14 cellular contexts compared by ENCODE assay signal in genomic region chr4:113476800-113477199, GRCh38.
A peak's percentile ranks its signal among the peaks of the same experiment; 100 is the strongest.
DNase-seq lines count a peak whose midpoint lies in the region; ATAC-seq and TF ChIP-seq lines count a peak whose summit lies in the region.
"Had no signal": no experiment of that assay in that cellular context is flagged by ENCODE, and none has a peak within 500 bp of the region (broad histone marks: within the 10 kb centered on the region; RNA-seq: fewer than 3 reads in every experiment).

No MANE protein-coding gene starts in this region.

- no peak for TF ChIP-seq CTCF in foreskin keratinocyte (conservative IDR thresholded peaks at IDR 0.05)

- CTCF ChIA-PET in activated naive CD4-positive, alpha-beta T cell treated with anti-CD3 and anti-CD28 coated beads for 36 hours (lab: Charles Lee), result no interaction called here
- CTCF ChIA-PET in activated naive CD4-positive, alpha-beta T cell treated with anti-CD3 and anti-CD28 coated beads, Interleukin-2, amount 10 ng/mL, durations not matched to agents 7 days and 5 days (lab: Charles Lee), result interaction anchor here (1.0 kb wide), 1 partner anchor 26 kb away, joined by 3 read pairs; no protein-coding TSS in a partner anchor

- peaks cover 16% of the 10 kb centered on the region for H3K4me1 ChIP-seq in foreskin keratinocyte
- H3K4me1 ChIP-seq: BE2C, uterus had no signal

- H3K9me3 Mint-ChIP-seq in activated naive CD4-positive, alpha-beta T cell treated with anti-CD3 and anti-CD28 coated beads for 36 hours, result peaks cover 11% of the 10 kb centered on the region
- peaks cover 12% of the 10 kb centered on the region for H3K9me3 Mint-ChIP-seq in activated naive CD4-positive, alpha-beta T cell treated with anti-CD3 and anti-CD28 coated beads, Interleukin-2, amount 10 ng/mL, durations not matched to agents 7 days and 5 days
- H3K9me3 Mint-ChIP-seq in activated T-cell treated with anti-CD3 and anti-CD28 coated beads, Interleukin-2, amount 50 U/mL, for 4 hours, result peaks cover 7% of the 10 kb centered on the region
- peaks cover 8 to 9% of the 10 kb centered on the region in 2 donors for H3K9me3 Mint-ChIP-seq in stimulated activated naive CD8-positive, alpha-beta T cell treated with anti-CD3 and anti-CD28 coated beads, Interleukin-15, amount 100 ng/mL, for 72 hours

- H3K27ac Mint-ChIP-seq in activated naive CD4-positive, alpha-beta T cell treated with anti-CD3 and anti-CD28 coated beads for 36 hours, result peak overlapping the region; percentile 77
- no peak overlapping the region for H3K27ac Mint-ChIP-seq in activated naive CD4-positive, alpha-beta T cell treated with anti-CD3 and anti-CD28 coated beads, Interleukin-2, amount 10 ng/mL, durations not matched to agents 7 days and 5 days
- no peak overlapping the region for H3K27ac Mint-ChIP-seq in stimulated activated naive CD8-positive, alpha-beta T cell treated with anti-CD3 and anti-CD28 coated beads, Interleukin-15, amount 100 ng/mL, for 72 hours

- H3K4me1 Mint-ChIP-seq in activated naive CD4-positive, alpha-beta T cell treated with anti-CD3 and anti-CD28 coated beads for 36 hours (ENCODE audit: low read depth), result peaks cover 48% of the 10 kb centered on the region
- H3K4me1 Mint-ChIP-seq in activated naive CD4-positive, alpha-beta T cell treated with anti-CD3 and anti-CD28 coated beads, Interleukin-2, amount 10 ng/mL, durations not matched to agents 7 days and 5 days, result peaks cover 6% of the 10 kb centered on the region
- peaks cover 46% of the 10 kb centered on the region for H3K4me1 Mint-ChIP-seq in activated T-cell treated with anti-CD3 and anti-CD28 coated beads, Interleukin-2, amount 50 U/mL, for 4 hours (ENCODE audit: low read depth)
- H3K4me1 Mint-ChIP-seq in stimulated activated naive CD8-positive, alpha-beta T cell treated with anti-CD3 and anti-CD28 coated beads, Interleukin-15, amount 100 ng/mL, for 72 hours, result peaks cover 29% of the 10 kb centered on the region

- DNase-seq in activated naive CD4-positive, alpha-beta T cell treated with anti-CD3 and anti-CD28 coated beads for 36 hours, result peak; percentile 67
- DNase-seq in activated naive CD4-positive, alpha-beta T cell treated with anti-CD3 and anti-CD28 coated beads, Interleukin-2, amount 10 ng/mL, durations not matched to agents 7 days and 5 days, result no peak
- no peak for DNase-seq in activated T-cell treated with anti-CD3 and anti-CD28 coated beads, Interleukin-2, amount 50 U/mL, for 4 hours
- DNase-seq in foreskin keratinocyte (peak; percentile 55 to 87), sciatic nerve (ENCODE audit: low spot score) (no peak), SIG-M5 (lab: John Stamatoyannopoulos, UW) (no peak), NCI-H2081 (lab: John Stamatoyannopoulos, UW) (no peak)
- peak in 1 of 2 donors; percentile 41 for DNase-seq in stimulated activated naive CD8-positive, alpha-beta T cell treated with anti-CD3 and anti-CD28 coated beads, Interleukin-15, amount 100 ng/mL, for 72 hours
- DNase-seq: amygdala, BE2C, islet precursor cell, NCI-H1105, uterus had no signal

- H3K27ac ChIP-seq in foreskin keratinocyte, result peak overlapping the region; percentile 91
- H3K27ac ChIP-seq: uterus had no signal

- no peaks in the 10 kb centered on the region for H3K27me3 Mint-ChIP-seq in activated naive CD4-positive, alpha-beta T cell treated with anti-CD3 and anti-CD28 coated beads for 36 hours (ENCODE audit: low read depth)
- H3K27me3 Mint-ChIP-seq in activated naive CD4-positive, alpha-beta T cell treated with anti-CD3 and anti-CD28 coated beads, Interleukin-2, amount 10 ng/mL, durations not matched to agents 7 days and 5 days, result no peaks in the 10 kb centered on the region
- no peaks in the 10 kb centered on the region for H3K27me3 Mint-ChIP-seq in activated T-cell treated with anti-CD3 and anti-CD28 coated beads, Interleukin-2, amount 50 U/mL, for 4 hours (ENCODE audit: low read depth)
- no peaks in the 10 kb centered on the region for H3K27me3 Mint-ChIP-seq in stimulated activated naive CD8-positive, alpha-beta T cell treated with anti-CD3 and anti-CD28 coated beads, Interleukin-15, amount 100 ng/mL, for 72 hours

- peaks cover 46% of the 10 kb centered on the region for H3K36me3 Mint-ChIP-seq in activated naive CD4-positive, alpha-beta T cell treated with anti-CD3 and anti-CD28 coated beads for 36 hours (ENCODE audit: low read depth)
- peaks cover 33% of the 10 kb centered on the region for H3K36me3 Mint-ChIP-seq in activated naive CD4-positive, alpha-beta T cell treated with anti-CD3 and anti-CD28 coated beads, Interleukin-2, amount 10 ng/mL, durations not matched to agents 7 days and 5 days
- peaks cover 30% of the 10 kb centered on the region for H3K36me3 Mint-ChIP-seq in activated T-cell treated with anti-CD3 and anti-CD28 coated beads, Interleukin-2, amount 50 U/mL, for 4 hours (ENCODE audit: insufficient read depth)

- no peak overlapping the region for H3K4me3 Mint-ChIP-seq in activated naive CD4-positive, alpha-beta T cell treated with anti-CD3 and anti-CD28 coated beads for 36 hours
- no peak overlapping the region for H3K4me3 Mint-ChIP-seq in activated naive CD4-positive, alpha-beta T cell treated with anti-CD3 and anti-CD28 coated beads, Interleukin-2, amount 10 ng/mL, durations not matched to agents 7 days and 5 days
- H3K4me3 Mint-ChIP-seq in activated T-cell treated with anti-CD3 and anti-CD28 coated beads, Interleukin-2, amount 50 U/mL, for 4 hours, result no peak overlapping the region
- no peak overlapping the region for H3K4me3 Mint-ChIP-seq in stimulated activated naive CD8-positive, alpha-beta T cell treated with anti-CD3 and anti-CD28 coated beads, Interleukin-15, amount 100 ng/mL, for 72 hours
- H3K4me3 Mint-ChIP-seq: neural crest cell had no signal

- intact Hi-C loops in activated naive CD4-positive, alpha-beta T cell treated with anti-CD3 and anti-CD28 coated beads for 36 hours (cut with micrococcal nuclease), result loop anchor here (1.0 to 5.0 kb wide), 2 partner anchors 48 to 426 kb away; no protein-coding TSS in a partner anchor
- intact Hi-C loops in sciatic nerve (cut with DNase I), result no loop called here

- H3K27me3 ChIP-seq in foreskin keratinocyte, result no peaks in the 10 kb centered on the region
- H3K27me3 ChIP-seq: BE2C, uterus had no signal

- peak; percentile 76 to 78 for ATAC-seq in activated T-cell treated with anti-CD3 and anti-CD28 coated beads, Interleukin-2, amount 50 U/mL, for 4 hours
- peak; percentile 88 for ATAC-seq in foreskin keratinocyte
- peak; percentile 72 for ATAC-seq in stimulated activated naive CD8-positive, alpha-beta T cell treated with anti-CD3 and anti-CD28 coated beads, Interleukin-15, amount 100 ng/mL, for 72 hours
- ATAC-seq in sciatic nerve, result no peak

Comparison
In these comparisons a context has a peak if more than half of its experiments do, and no peak if none do; other contexts are left out.
1. DNase-seq: peak in activated naive CD4-positive, alpha-beta T cell treated with anti-CD3 and anti-CD28 coated beads for 36 hours (single experiment) and foreskin keratinocyte (2 of 2); none in activated naive CD4-positive, alpha-beta T cell treated with anti-CD3 and anti-CD28 coated beads, Interleukin-2, amount 10 ng/mL, durations not matched to agents 7 days and 5 days (single experiment), activated T-cell treated with anti-CD3 and anti-CD28 coated beads, Interleukin-2, amount 50 U/mL, for 4 hours (single experiment), sciatic nerve (single experiment), SIG-M5 (single experiment) and NCI-H2081 (0 of 2).